ENCODE assay signal across 20 cellular contexts in genomic region chr2:228268756-228269155, GRCh38.
"Had no signal": no experiment of that assay in that cellular context is flagged by ENCODE, and none has a peak within 500 bp of the region (broad histone marks: within the 10 kb centered on the region; RNA-seq: fewer than 3 reads in every experiment).

No MANE protein-coding gene starts in this region.

- H3K27me3 Mint-ChIP-seq: activated CD4-positive, alpha-beta memory T cell treated with anti-CD3 and anti-CD28 coated beads for 36 hours; activated CD8-positive, alpha-beta memory T cell treated with anti-CD3 and anti-CD28 coated beads, Interleukin-2, amount 10 ng/mL, durations not matched to agents 7 days and 5 days; activated naive CD8-positive, alpha-beta T cell treated with anti-CD3 and anti-CD28 coated beads, Interleukin-2, amount 50 U/mL, for 24 hours; dendritic cell treated with granulocyte-macrophage colony-stimulating factor and Interleukin-4, amounts not matched to agents 40 ng/mL and 50 ng/mL, for 4 days; stimulated activated naive B cell treated with anti-CD40 and anti-IgM and Interleukin-4, amounts not matched to agents 10 μg/mL and 1 μg/mL and 100 μg/mL, for 72 hours had no signal

- H3K27me3 ChIP-seq: left lung, tibial nerve, vagina had no signal

- H3K27ac Mint-ChIP-seq: activated CD4-positive, alpha-beta memory T cell treated with anti-CD3 and anti-CD28 coated beads for 36 hours; activated CD8-positive, alpha-beta memory T cell treated with anti-CD3 and anti-CD28 coated beads, Interleukin-2, amount 10 ng/mL, durations not matched to agents 7 days and 5 days; activated naive CD4-positive, alpha-beta T cell treated with anti-CD3 and anti-CD28 coated beads for 36 hours; activated naive CD8-positive, alpha-beta T cell treated with anti-CD3 and anti-CD28 coated beads, Interleukin-2, amount 50 U/mL, for 24 hours; activated T-helper 2 cell treated with anti-CD3 and anti-CD28 coated beads, Interferon-gamma antibody, Interleukin-2, Interleukin-4, amounts not matched to agents 10 μg/mL and 5 μg/mL and 100 μg/mL, durations not matched to agents 14 hours and 24 hours and 36 hours; dendritic cell treated with granulocyte-macrophage colony-stimulating factor and Interleukin-4, amounts not matched to agents 40 ng/mL and 50 ng/mL, for 4 days; naive thymus-derived CD8-positive, alpha-beta T cell; stimulated activated naive B cell treated with anti-CD40 and anti-IgM and Interleukin-4, amounts not matched to agents 10 μg/mL and 1 μg/mL and 100 μg/mL, for 72 hours had no signal

- H3K36me3 Mint-ChIP-seq: activated CD4-positive, alpha-beta memory T cell treated with anti-CD3 and anti-CD28 coated beads for 36 hours; activated CD8-positive, alpha-beta memory T cell treated with anti-CD3 and anti-CD28 coated beads, Interleukin-2, amount 10 ng/mL, durations not matched to agents 7 days and 5 days; naive thymus-derived CD8-positive, alpha-beta T cell; stimulated activated naive B cell treated with anti-CD40 and anti-IgM and Interleukin-4, amounts not matched to agents 10 μg/mL and 1 μg/mL and 100 μg/mL, for 72 hours had no signal

- H3K9me3 ChIP-seq: tibial nerve, vagina had no signal

- H3K4me1 Mint-ChIP-seq: activated CD8-positive, alpha-beta memory T cell treated with anti-CD3 and anti-CD28 coated beads, Interleukin-2, amount 10 ng/mL, durations not matched to agents 7 days and 5 days; activated naive CD8-positive, alpha-beta T cell treated with anti-CD3 and anti-CD28 coated beads, Interleukin-2, amount 50 U/mL, for 24 hours; naive thymus-derived CD8-positive, alpha-beta T cell; stimulated activated naive B cell treated with anti-CD40 and anti-IgM and Interleukin-4, amounts not matched to agents 10 μg/mL and 1 μg/mL and 100 μg/mL, for 72 hours had no signal

- FAIRE-seq: kidney had no signal

- H3K36me3 ChIP-seq: left lung, tibial nerve, vagina had no signal

- DNase-seq: activated CD4-positive, alpha-beta memory T cell treated with anti-CD3 and anti-CD28 coated beads for 36 hours; activated CD8-positive, alpha-beta memory T cell treated with anti-CD3 and anti-CD28 coated beads, Interleukin-2, amount 10 ng/mL, durations not matched to agents 7 days and 5 days; activated naive CD4-positive, alpha-beta T cell treated with anti-CD3 and anti-CD28 coated beads for 36 hours; activated naive CD8-positive, alpha-beta T cell treated with anti-CD3 and anti-CD28 coated beads, Interleukin-2, amount 50 U/mL, for 24 hours; activated T-cell treated with anti-CD3 and anti-CD28 coated beads, Interleukin-2, amount 50 U/mL, for 1 hour; aorta; effector memory CD4-positive, alpha-beta T cell; foreskin fibroblast; hypothalamus; kidney; left lung; naive thymus-derived CD8-positive, alpha-beta T cell; stimulated activated CD4-positive, alpha-beta T cell treated with anti-CD3 and anti-CD28 coated beads, Interleukin-4, amount 100 ng/mL, for 1 hour; stimulated activated naive B cell treated with anti-CD40 and anti-IgM and Interleukin-4, amounts not matched to agents 10 μg/mL and 1 μg/mL and 100 μg/mL, for 72 hours had no signal

- H3K27ac ChIP-seq: left lung, parathyroid adenoma, tibial nerve, vagina, VCaP had no signal

- H3K4me3 ChIP-seq: left lung, tibial nerve, vagina had no signal

- H3K4me3 Mint-ChIP-seq: activated CD4-positive, alpha-beta memory T cell treated with anti-CD3 and anti-CD28 coated beads for 36 hours; activated CD8-positive, alpha-beta memory T cell treated with anti-CD3 and anti-CD28 coated beads, Interleukin-2, amount 10 ng/mL, durations not matched to agents 7 days and 5 days; activated naive CD4-positive, alpha-beta T cell treated with anti-CD3 and anti-CD28 coated beads for 36 hours; activated naive CD8-positive, alpha-beta T cell treated with anti-CD3 and anti-CD28 coated beads, Interleukin-2, amount 50 U/mL, for 24 hours; dendritic cell treated with granulocyte-macrophage colony-stimulating factor and Interleukin-4, amounts not matched to agents 40 ng/mL and 50 ng/mL, for 4 days; naive thymus-derived CD8-positive, alpha-beta T cell; stimulated activated naive B cell treated with anti-CD40 and anti-IgM and Interleukin-4, amounts not matched to agents 10 μg/mL and 1 μg/mL and 100 μg/mL, for 72 hours had no signal

- ATAC-seq: activated CD8-positive, alpha-beta memory T cell treated with anti-CD3 and anti-CD28 coated beads, Interleukin-2, amount 10 ng/mL, durations not matched to agents 7 days and 5 days; activated naive CD8-positive, alpha-beta T cell treated with anti-CD3 and anti-CD28 coated beads, Interleukin-2, amount 50 U/mL, for 24 hours; left lung; naive thymus-derived CD8-positive, alpha-beta T cell; stimulated activated naive B cell treated with anti-CD40 and anti-IgM and Interleukin-4, amounts not matched to agents 10 μg/mL and 1 μg/mL and 100 μg/mL, for 72 hours had no signal

- H3K4me1 ChIP-seq: left lung, parathyroid adenoma, tibial nerve, vagina had no signal
